Comparison of ENCODE assay signal across 12 cellular contexts in the genomic region with DNA sequence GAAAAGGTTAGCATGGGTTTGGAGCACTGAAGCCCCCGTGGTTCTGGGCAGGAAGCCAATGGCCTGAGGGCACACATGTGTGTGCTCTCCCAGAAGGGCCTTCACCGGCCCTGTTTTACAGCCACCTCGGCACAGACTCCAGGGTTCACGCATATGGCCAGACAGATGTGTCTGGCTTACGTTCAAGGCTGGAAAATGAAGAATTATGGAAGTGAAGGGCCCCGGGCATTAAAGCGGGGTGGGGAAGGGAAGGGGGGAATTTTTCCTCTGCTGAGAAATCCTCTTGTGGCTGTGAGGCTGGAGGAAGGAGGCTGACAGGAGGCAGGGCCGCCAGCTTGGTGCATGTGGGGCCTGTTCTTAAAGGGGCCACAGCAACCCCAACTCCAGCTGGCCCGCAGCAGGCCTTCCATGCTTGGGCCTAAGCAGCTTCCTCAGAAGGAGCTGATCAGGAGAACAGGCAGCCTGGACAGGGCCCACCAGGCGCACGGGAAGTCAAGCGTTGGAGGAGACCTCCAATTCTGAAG. TPM values are rescaled to one million over a fixed set of nuclear protein-coding genes. Genes with fewer than 3 reads are reported as not detected.
DNase-seq lines count a peak whose midpoint lies in the region; ATAC-seq, FAIRE-seq and TF ChIP-seq lines count a peak whose summit lies in the region.
"Had no signal": no experiment of that assay in that cellular context is flagged by ENCODE, and none has a peak within 500 bp of the region (broad histone marks: within the 10 kb centered on the region; RNA-seq: fewer than 3 reads in every experiment).

No MANE protein-coding gene starts in this region.

- no peak overlapping the region for H3K4me3 ChIP-seq in adrenal gland
- H3K4me3 ChIP-seq in mucosa of rectum (ENCODE audit: low read length in 2 of 2) = no peak overlapping the region
- H3K4me3 ChIP-seq: pancreas had no signal

- H3K36me3 ChIP-seq in adrenal gland (replicated peaks in 1 of 2) (peaks cover 0 to 42% of the 10 kb centered on the region in 2 donors), mucosa of rectum (ENCODE audit: control insufficient read depth in 2 of 2, insufficient read depth in 2 of 2, low read length in 2 of 2) (peaks cover 18 to 23% of the 10 kb centered on the region in 2 donors)

- CTCF ChIA-PET in activated CD8-positive, alpha-beta T cell treated with anti-CD3 and anti-CD28 coated beads for 36 hours (lab: Charles Lee) = interaction anchor here (1.0 to 3.0 kb wide), 4 partner anchors 11 to 168 kb away, joined by 3 to 12 read pairs (median 4); no protein-coding TSS in a partner anchor
- CTCF ChIA-PET in activated CD8-positive, alpha-beta T cell treated with anti-CD3 and anti-CD28 coated beads, Interleukin-2, amount 10 ng/mL, durations not matched to agents 7 days and 5 days (lab: Charles Lee) = interaction anchor here (0.9 to 1.7 kb wide), 3 partner anchors 12 to 13 kb away, joined by 3 to 5 read pairs (median 3); no protein-coding TSS in a partner anchor
- CTCF ChIA-PET in activated CD4-positive, alpha-beta memory T cell treated with anti-CD3 and anti-CD28 coated beads, Interleukin-2, amount 10 ng/mL, durations not matched to agents 7 days and 5 days (lab: Charles Lee) = no interaction called here

- no peaks in the 10 kb centered on the region for H3K9me3 ChIP-seq in adrenal gland (replicated peaks in 1 of 3)
- H3K9me3 ChIP-seq in mucosa of rectum (ENCODE audit: control insufficient read depth in 2 of 2, low read length in 2 of 2) = no peaks in the 10 kb centered on the region
- H3K9me3 ChIP-seq: pancreas had no signal

- H3K9me3 Mint-ChIP-seq in activated CD8-positive, alpha-beta T cell treated with anti-CD3 and anti-CD28 coated beads for 36 hours = no peaks in the 10 kb centered on the region
- no peaks in the 10 kb centered on the region for H3K9me3 Mint-ChIP-seq in activated CD8-positive, alpha-beta T cell treated with anti-CD3 and anti-CD28 coated beads, Interleukin-2, amount 10 ng/mL, durations not matched to agents 7 days and 5 days (ENCODE audit: insufficient read depth)
- no peaks in the 10 kb centered on the region for H3K9me3 Mint-ChIP-seq in type B pancreatic cell
- no peaks in the 10 kb centered on the region for H3K9me3 Mint-ChIP-seq in activated CD4-positive, alpha-beta memory T cell treated with anti-CD3 and anti-CD28 coated beads, Interleukin-2, amount 10 ng/mL, durations not matched to agents 7 days and 5 days

- H3K9ac ChIP-seq in mucosa of rectum (ENCODE audit: low read depth in 1 of 2, low read length in 2 of 2) = no peak overlapping the region

- H3K27ac Mint-ChIP-seq in activated CD8-positive, alpha-beta T cell treated with anti-CD3 and anti-CD28 coated beads for 36 hours = peak overlapping the region; percentile 50
- H3K27ac Mint-ChIP-seq in activated CD8-positive, alpha-beta T cell treated with anti-CD3 and anti-CD28 coated beads, Interleukin-2, amount 10 ng/mL, durations not matched to agents 7 days and 5 days = no peak overlapping the region
- peak overlapping the region; percentile 86 for H3K27ac Mint-ChIP-seq in type B pancreatic cell
- no peak overlapping the region for H3K27ac Mint-ChIP-seq in activated CD4-positive, alpha-beta memory T cell treated with anti-CD3 and anti-CD28 coated beads, Interleukin-2, amount 10 ng/mL, durations not matched to agents 7 days and 5 days

- no peaks in the 10 kb centered on the region for H3K27me3 Mint-ChIP-seq in activated CD8-positive, alpha-beta T cell treated with anti-CD3 and anti-CD28 coated beads for 36 hours
- H3K27me3 Mint-ChIP-seq in activated CD8-positive, alpha-beta T cell treated with anti-CD3 and anti-CD28 coated beads, Interleukin-2, amount 10 ng/mL, durations not matched to agents 7 days and 5 days (ENCODE audit: low read depth) = no peaks in the 10 kb centered on the region
- H3K27me3 Mint-ChIP-seq in type B pancreatic cell = no peaks in the 10 kb centered on the region
- no peaks in the 10 kb centered on the region for H3K27me3 Mint-ChIP-seq in activated CD4-positive, alpha-beta memory T cell treated with anti-CD3 and anti-CD28 coated beads, Interleukin-2, amount 10 ng/mL, durations not matched to agents 7 days and 5 days

- WGBS in adrenal gland, 4 donors = 32 to 53% (median 47%) methylated on average over 8 to 12 of the region's 12 CpGs

- peaks cover 0 to 22% of the 10 kb centered on the region in 2 donors for H3K4me1 ChIP-seq in adrenal gland (replicated peaks in 1 of 2)
- H3K4me1 ChIP-seq in mucosa of rectum (ENCODE audit: control insufficient read depth in 2 of 2, insufficient read depth in 2 of 2, low read length in 2 of 2) = peaks cover 7 to 16% of the 10 kb centered on the region in 2 donors
- H3K4me1 ChIP-seq: pancreas had no signal

- H3K4me1 Mint-ChIP-seq in activated CD8-positive, alpha-beta T cell treated with anti-CD3 and anti-CD28 coated beads for 36 hours (ENCODE audit: low read depth) = peaks cover 19% of the 10 kb centered on the region
- H3K4me1 Mint-ChIP-seq in activated CD8-positive, alpha-beta T cell treated with anti-CD3 and anti-CD28 coated beads, Interleukin-2, amount 10 ng/mL, durations not matched to agents 7 days and 5 days (ENCODE audit: low read depth) = peaks cover 33% of the 10 kb centered on the region
- peaks cover 46% of the 10 kb centered on the region for H3K4me1 Mint-ChIP-seq in type B pancreatic cell (ENCODE audit: unreplicated experiment)
- peaks cover 37% of the 10 kb centered on the region for H3K4me1 Mint-ChIP-seq in activated CD4-positive, alpha-beta memory T cell treated with anti-CD3 and anti-CD28 coated beads, Interleukin-2, amount 10 ng/mL, durations not matched to agents 7 days and 5 days

- intact Hi-C loops in activated CD8-positive, alpha-beta T cell treated with anti-CD3 and anti-CD28 coated beads for 36 hours (cut with micrococcal nuclease) = no loop called here
- intact Hi-C loops in adrenal gland (cut with DNase I) = no loop called here

- TF ChIP-seq POLR2A in adrenal gland (IDR thresholded peaks at IDR 0.05) = no peak

- TF ChIP-seq CTCF in activated CD8-positive, alpha-beta T cell treated with anti-CD3 and anti-CD28 coated beads for 36 hours (IDR thresholded peaks at IDR 0.05) = no peak
- no peak for TF ChIP-seq CTCF in adrenal gland (IDR thresholded peaks at IDR 0.05)
- no peak for TF ChIP-seq CTCF in type B pancreatic cell (conservative IDR thresholded peaks at IDR 0.05)

- FAIRE-seq in urothelium cell line (lab: Jason Lieb, UNC) = no peak
- FAIRE-seq: HepG2, pancreas had no signal

- no peak for ATAC-seq in activated CD8-positive, alpha-beta T cell treated with anti-CD3 and anti-CD28 coated beads for 36 hours
- ATAC-seq in activated CD8-positive, alpha-beta T cell treated with anti-CD3 and anti-CD28 coated beads, Interleukin-2, amount 10 ng/mL, durations not matched to agents 7 days and 5 days = no peak
- ATAC-seq: HepG2 had no signal

- peaks cover 54% of the 10 kb centered on the region for H3K36me3 Mint-ChIP-seq in activated CD8-positive, alpha-beta T cell treated with anti-CD3 and anti-CD28 coated beads for 36 hours (ENCODE audit: low read depth)
- peaks cover 63% of the 10 kb centered on the region for H3K36me3 Mint-ChIP-seq in activated CD8-positive, alpha-beta T cell treated with anti-CD3 and anti-CD28 coated beads, Interleukin-2, amount 10 ng/mL, durations not matched to agents 7 days and 5 days (ENCODE audit: low read depth)
- H3K36me3 Mint-ChIP-seq in type B pancreatic cell = peaks cover 27% of the 10 kb centered on the region
- peaks cover 40% of the 10 kb centered on the region for H3K36me3 Mint-ChIP-seq in activated CD4-positive, alpha-beta memory T cell treated with anti-CD3 and anti-CD28 coated beads, Interleukin-2, amount 10 ng/mL, durations not matched to agents 7 days and 5 days (ENCODE audit: low read depth)

- no peak for DNase-seq in activated CD8-positive, alpha-beta T cell treated with anti-CD3 and anti-CD28 coated beads for 36 hours
- DNase-seq in activated CD8-positive, alpha-beta T cell treated with anti-CD3 and anti-CD28 coated beads, Interleukin-2, amount 10 ng/mL, durations not matched to agents 7 days and 5 days = no peak
- peak in 1 of 7 donors; percentile 60 for DNase-seq in adrenal gland
- no peak for DNase-seq in type B pancreatic cell (ENCODE audit: extremely low spot score, unreplicated experiment)
- DNase-seq in urothelium cell line (ENCODE audit: low spot score) = no peak
- no peak for DNase-seq in activated CD4-positive, alpha-beta memory T cell treated with anti-CD3 and anti-CD28 coated beads, Interleukin-2, amount 10 ng/mL, durations not matched to agents 7 days and 5 days
- DNase-seq in activated naive CD4-positive, alpha-beta T cell treated with Interleukin-2 at 50 U/mL for 16 hours = no peak
- DNase-seq: activated CD8-positive, alpha-beta memory T cell treated with anti-CD3 and anti-CD28 coated beads for 24 hours; pancreas; SW 1271 had no signal

- H3K27me3 ChIP-seq in adrenal gland (no peaks in the 10 kb centered on the region), mucosa of rectum (ENCODE audit: control insufficient read depth in 2 of 2, insufficient read depth in 2 of 2, low read length in 2 of 2) (no peaks in the 10 kb centered on the region)
- H3K27me3 ChIP-seq: pancreas had no signal

- H3K27ac ChIP-seq in adrenal gland (peak overlapping the region in 4 of 5 donors; percentile 1 to 85 (median 42)), mucosa of rectum (ENCODE audit: low read depth in 2 of 2, low read length in 2 of 2) (peak overlapping the region; percentile 8 to 64)

- no peak overlapping the region for H3K4me3 Mint-ChIP-seq in activated CD8-positive, alpha-beta T cell treated with anti-CD3 and anti-CD28 coated beads for 36 hours
- no peak overlapping the region for H3K4me3 Mint-ChIP-seq in activated CD8-positive, alpha-beta T cell treated with anti-CD3 and anti-CD28 coated beads, Interleukin-2, amount 10 ng/mL, durations not matched to agents 7 days and 5 days
- H3K4me3 Mint-ChIP-seq in type B pancreatic cell = peak overlapping the region; percentile 75
- no peak overlapping the region for H3K4me3 Mint-ChIP-seq in activated CD4-positive, alpha-beta memory T cell treated with anti-CD3 and anti-CD28 coated beads, Interleukin-2, amount 10 ng/mL, durations not matched to agents 7 days and 5 days

- POLR2A ChIA-PET in activated CD8-positive, alpha-beta T cell treated with anti-CD3 and anti-CD28 coated beads for 36 hours (lab: Charles Lee) = interaction anchor here (1.0 to 1.5 kb wide), 3 partner anchors 10 to 27 kb away, joined by 3 to 8 read pairs (median 3); no protein-coding TSS in a partner anchor
- POLR2A ChIA-PET in activated CD8-positive, alpha-beta T cell treated with anti-CD3 and anti-CD28 coated beads, Interleukin-2, amount 10 ng/mL, durations not matched to agents 7 days and 5 days (lab: Charles Lee) = interaction anchor here (1.3 kb wide), 1 partner anchor 9 kb away, joined by 4 read pairs; no protein-coding TSS in a partner anchor
- POLR2A ChIA-PET in activated CD4-positive, alpha-beta memory T cell treated with anti-CD3 and anti-CD28 coated beads, Interleukin-2, amount 10 ng/mL, durations not matched to agents 7 days and 5 days (lab: Charles Lee) = interaction anchor here (0.6 to 11.0 kb wide), 2 partner anchors 9 to 35 kb away, joined by 3 to 214 read pairs; no protein-coding TSS in a partner anchor

RNA-seq across cellular contexts. Expression of gene HIC1, which starts 21.6 kb away (rescaled TPM):
- total RNA-seq in activated CD8-positive, alpha-beta T cell treated with anti-CD3 and anti-CD28 coated beads for 36 hours = 10 to 100 TPM; 35.1 TPM
- total RNA-seq in activated CD8-positive, alpha-beta T cell treated with anti-CD3 and anti-CD28 coated beads, Interleukin-2, amount 10 ng/mL, durations not matched to agents 7 days and 5 days = 10 to 100 TPM; 66.8 to 70.8 TPM
- total RNA-seq in adrenal gland (10 to 100 TPM in 7 of 8 donors, 1 to 10 TPM in 1; 9.8 to 61.8 (median 31.5) TPM), type B pancreatic cell (ENCODE audit: low replicate concordance) (3.4 and 21.6 TPM in 2 replicates)
- polyA plus RNA-seq in adrenal gland = 10 to 100 TPM in 1 of 3 donors, 1 to 10 TPM in 1, under 1 TPM in 1; 0.92 to 16.7 (median 7.7) TPM
- total RNA-seq in activated CD4-positive, alpha-beta memory T cell treated with anti-CD3 and anti-CD28 coated beads, Interleukin-2, amount 10 ng/mL, durations not matched to agents 7 days and 5 days = 10 to 100 TPM; 38.3 to 39.8 TPM

RNA-seq across cellular contexts. Expression of gene OVCA2, which starts 34.7 kb away (rescaled TPM):
- total RNA-seq in activated CD8-positive, alpha-beta T cell treated with anti-CD3 and anti-CD28 coated beads for 36 hours = 10 to 100 TPM; 28.0 to 28.5 TPM
- total RNA-seq in activated CD8-positive, alpha-beta T cell treated with anti-CD3 and anti-CD28 coated beads, Interleukin-2, amount 10 ng/mL, durations not matched to agents 7 days and 5 days = 10 to 100 TPM; 34.9 to 40.1 TPM
- 10 to 100 TPM; 37.2 to 75.9 (median 55.6) TPM for total RNA-seq in adrenal gland
- 100 to 1,000 TPM in 2 of 3 donors, 10 to 100 TPM in 1; 57.5 to 155 (median 102) TPM for polyA plus RNA-seq in adrenal gland
- 27.8 and 42.7 TPM in 2 replicates for total RNA-seq in type B pancreatic cell (ENCODE audit: low replicate concordance)
- total RNA-seq in activated CD4-positive, alpha-beta memory T cell treated with anti-CD3 and anti-CD28 coated beads, Interleukin-2, amount 10 ng/mL, durations not matched to agents 7 days and 5 days = 10 to 100 TPM; 43.2 to 45.4 TPM

RNA-seq across cellular contexts. Expression of gene DPH1, which starts 46.6 kb away (rescaled TPM):
- 10 to 100 TPM; 27.8 to 32.5 TPM for total RNA-seq in activated CD8-positive, alpha-beta T cell treated with anti-CD3 and anti-CD28 coated beads for 36 hours
- total RNA-seq in activated CD8-positive, alpha-beta T cell treated with anti-CD3 and anti-CD28 coated beads, Interleukin-2, amount 10 ng/mL, durations not matched to agents 7 days and 5 days = 10 to 100 TPM; 24.6 to 24.7 TPM
- total RNA-seq in adrenal gland = 10 to 100 TPM; 37.7 to 65.3 (median 57.7) TPM
- polyA plus RNA-seq in adrenal gland = 100 to 1,000 TPM in 1 of 3 donors, 10 to 100 TPM in 2; 34.3 to 100 (median 69.7) TPM
- 41.5 and 57.1 TPM in 2 replicates for total RNA-seq in type B pancreatic cell (ENCODE audit: low replicate concordance)
- total RNA-seq in activated CD4-positive, alpha-beta memory T cell treated with anti-CD3 and anti-CD28 coated beads, Interleukin-2, amount 10 ng/mL, durations not matched to agents 7 days and 5 days = 10 to 100 TPM; 28.4 to 28.8 TPM

RNA-seq across cellular contexts. Expression of gene RTN4RL1, which starts 51.4 kb away (rescaled TPM):
- under 1 TPM; 0.27 to 0.49 TPM for total RNA-seq in activated CD8-positive, alpha-beta T cell treated with anti-CD3 and anti-CD28 coated beads for 36 hours
- under 1 TPM; 0.10 to 0.18 TPM for total RNA-seq in activated CD8-positive, alpha-beta T cell treated with anti-CD3 and anti-CD28 coated beads, Interleukin-2, amount 10 ng/mL, durations not matched to agents 7 days and 5 days
- 1 to 10 TPM; 5.1 to 9.4 (median 8.0) TPM for total RNA-seq in adrenal gland
- 1 to 10 TPM; 1.8 to 2.4 (median 1.9) TPM for polyA plus RNA-seq in adrenal gland
- total RNA-seq in type B pancreatic cell (ENCODE audit: low replicate concordance) = 1.7 and 1.9 TPM in 2 replicates
- under 1 TPM; 0.33 to 0.35 TPM for total RNA-seq in activated CD4-positive, alpha-beta memory T cell treated with anti-CD3 and anti-CD28 coated beads, Interleukin-2, amount 10 ng/mL, durations not matched to agents 7 days and 5 days
- total RNA-seq: HepG2 had no signal

Comparison
In these comparisons a context has a peak if more than half of its experiments do, and no peak if none do; other contexts are left out.
1. H3K27ac Mint-ChIP-seq: peak in activated CD8-positive, alpha-beta T cell treated with anti-CD3 and anti-CD28 coated beads for 36 hours (single experiment) and type B pancreatic cell (single experiment); none in activated CD8-positive, alpha-beta T cell treated with anti-CD3 and anti-CD28 coated beads, Interleukin-2, amount 10 ng/mL, durations not matched to agents 7 days and 5 days (single experiment) and activated CD4-positive, alpha-beta memory T cell treated with anti-CD3 and anti-CD28 coated beads, Interleukin-2, amount 10 ng/mL, durations not matched to agents 7 days and 5 days (single experiment).